17 cellular contexts compared by ENCODE assay signal in the genomic region with DNA sequence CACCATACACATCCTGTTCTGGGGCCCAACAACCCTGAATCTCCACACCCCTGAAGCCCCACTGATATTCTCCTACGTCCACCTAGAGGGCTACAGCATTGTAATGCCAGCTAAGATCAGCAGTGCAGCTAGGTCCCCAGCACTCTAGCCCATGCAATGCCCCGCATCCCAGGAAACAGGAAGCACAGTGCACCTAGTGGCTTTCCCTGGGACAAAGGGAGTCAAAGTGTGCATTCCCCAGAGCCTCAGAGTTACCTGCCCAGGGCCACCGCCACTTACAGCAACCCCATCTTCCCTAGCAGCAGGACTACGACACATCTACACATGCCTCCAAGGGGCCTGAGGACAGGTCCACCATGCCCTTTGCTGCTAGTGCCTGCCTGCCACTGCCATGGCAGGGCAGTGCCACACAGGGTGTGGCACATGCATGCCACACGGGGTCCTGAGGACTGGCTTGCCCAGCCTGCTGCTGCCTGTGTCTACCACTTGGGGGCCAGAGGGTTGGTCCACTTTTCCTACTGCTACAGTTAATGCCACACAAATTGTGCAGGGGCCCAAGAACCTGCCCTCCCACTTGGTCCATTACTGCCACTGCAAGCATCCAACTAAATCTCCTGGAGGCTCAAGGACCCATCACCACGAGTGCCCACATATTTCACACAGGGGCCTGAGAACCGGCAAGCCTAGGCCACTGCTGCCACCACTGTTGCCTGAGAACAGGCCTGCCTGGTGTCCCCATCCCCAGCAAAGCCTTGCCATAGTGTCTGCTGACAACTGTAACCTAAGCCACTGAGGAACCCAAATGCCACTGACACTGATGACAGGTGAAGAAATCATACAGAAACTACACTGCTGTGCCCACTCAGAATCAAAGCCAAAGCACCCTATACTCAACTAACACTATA. TPM values are rescaled to one million over a fixed set of nuclear protein-coding genes. Genes with fewer than 3 reads are reported as not detected.
A peak's percentile ranks its signal among the peaks of the same experiment; 100 is the strongest.
DNase-seq lines count a peak whose midpoint lies in the region; ATAC-seq and TF ChIP-seq lines count a peak whose summit lies in the region.
"Had no signal": no experiment of that assay in that cellular context is flagged by ENCODE, and none has a peak within 500 bp of the region (broad histone marks: within the 10 kb centered on the region; RNA-seq: fewer than 3 reads in every experiment).

No MANE protein-coding gene starts in this region.

- no peaks in the 10 kb centered on the region for H3K4me1 ChIP-seq in cardiac muscle cell (ENCODE audit: low read depth)
- H3K4me1 ChIP-seq in right atrium auricular region = no peaks in the 10 kb centered on the region
- no peaks in the 10 kb centered on the region for H3K4me1 ChIP-seq in upper lobe of right lung
- H3K4me1 ChIP-seq: Caco-2 had no signal

- no peak overlapping the region for H3K27ac ChIP-seq in cardiac muscle cell
- H3K27ac ChIP-seq in right atrium auricular region = no peak overlapping the region
- H3K27ac ChIP-seq in WERI-Rb-1 = no peak overlapping the region
- no peak overlapping the region for H3K27ac ChIP-seq in upper lobe of right lung
- H3K27ac ChIP-seq: KMS-11, thyroid gland had no signal

- TF ChIP-seq CTCF in cardiac muscle cell (IDR thresholded peaks at IDR 0.05; ENCODE audit: low read depth, low read length) (peak; percentile 26), right atrium auricular region (IDR thresholded peaks at IDR 0.05) (no peak), WERI-Rb-1 (IDR thresholded peaks at IDR 0.05; ENCODE audit: low read depth, low read length) (peak; percentile 62), fibroblast of villous mesenchyme (IDR thresholded peaks at IDR 0.05; ENCODE audit: insufficient read depth, low read depth, low read length) (peak; percentile 28), upper lobe of right lung (IDR thresholded peaks at IDR 0.05) (no peak)

- H3K9me3 Mint-ChIP-seq in T-cell = peaks cover 13 to 16% (median 14%) of the 10 kb centered on the region in 3 donors

- intact Hi-C loops in upper lobe of right lung (cut with DNase I) = no loop called here

- H3K36me3 Mint-ChIP-seq in T-cell = peaks cover 27% of the 10 kb centered on the region

- no peak overlapping the region for H3K27ac Mint-ChIP-seq in T-cell
- H3K27ac Mint-ChIP-seq: effector memory CD8-positive, alpha-beta T cell; T-helper 17 cell had no signal

- H3K4me3 ChIP-seq in cardiac muscle cell (no peak overlapping the region), right atrium auricular region (no peak overlapping the region), WERI-Rb-1 (ENCODE audit: low read depth, low read length) (no peak overlapping the region), fibroblast of villous mesenchyme (ENCODE audit: low read depth, low read length) (no peak overlapping the region), upper lobe of right lung (no peak overlapping the region)
- H3K4me3 ChIP-seq: thyroid gland had no signal

- no peak overlapping the region for H3K4me3 Mint-ChIP-seq in T-cell
- H3K4me3 Mint-ChIP-seq: effector memory CD8-positive, alpha-beta T cell; T-helper 17 cell had no signal

- H3K36me3 ChIP-seq in cardiac muscle cell (no peaks in the 10 kb centered on the region), right atrium auricular region (no peaks in the 10 kb centered on the region), WERI-Rb-1 (no peaks in the 10 kb centered on the region), upper lobe of right lung (no peaks in the 10 kb centered on the region)
- H3K36me3 ChIP-seq: thyroid gland had no signal

- no peaks in the 10 kb centered on the region for H3K27me3 Mint-ChIP-seq in T-cell
- H3K27me3 Mint-ChIP-seq: effector memory CD8-positive, alpha-beta T cell; T-helper 17 cell had no signal

- CTCF ChIA-PET in T-cell (lab: Charles Lee) = interaction anchor here in 1 of 2 donors (1.7 kb wide), 1 partner anchor 28 kb away, joined by 4 read pairs; no protein-coding TSS in a partner anchor

- peaks cover 10 to 23% (median 11%) of the 10 kb centered on the region in 3 donors for H3K4me1 Mint-ChIP-seq in T-cell

- ATAC-seq in upper lobe of right lung (peak; percentile 55), T-cell (replicated peaks in 1 of 4) (no peak)
- ATAC-seq: effector memory CD8-positive, alpha-beta T cell; T-helper 17 cell had no signal

- H3K9me3 ChIP-seq in cardiac muscle cell (ENCODE audit: low read depth) = no peaks in the 10 kb centered on the region
- peaks cover 0 to 31% of the 10 kb centered on the region in 2 donors for H3K9me3 ChIP-seq in right atrium auricular region
- peaks cover 3% of the 10 kb centered on the region for H3K9me3 ChIP-seq in WERI-Rb-1 (ENCODE audit: severe bottlenecking)
- H3K9me3 ChIP-seq in upper lobe of right lung = no peaks in the 10 kb centered on the region
- H3K9me3 ChIP-seq: thyroid gland had no signal

- POLR2A ChIA-PET in T-cell (lab: Charles Lee) = no interaction called here

- DNase-seq in cardiac muscle cell (ENCODE audit: low read depth in 1 of 2, low spot score in 1 of 2) (no peak), right atrium auricular region (ENCODE audit: low spot score) (no peak), WERI-Rb-1 (no peak), fibroblast of villous mesenchyme (ENCODE audit: low read depth) (no peak), upper lobe of right lung (no peak), T-cell (no peak)
- DNase-seq in stimulated activated naive CD4-positive, alpha-beta T cell treated with Interleukin-2 at 50 U/mL for 16 hours (lab: John Stamatoyannopoulos, UW) = no peak
- DNase-seq in stimulated activated CD4-positive, alpha-beta T cell treated with anti-CD3 and anti-CD28 coated beads, Interleukin-1b, Interleukin-23, amount 100 ng/mL, for 48 hours = no peak
- DNase-seq: activated CD4-positive, alpha-beta T cell treated with anti-CD3 and anti-CD28 coated beads, Interleukin-2, amount 50 U/mL, for 48 hours; Caco-2; effector memory CD8-positive, alpha-beta T cell; kidney; NCI-H526; T-helper 17 cell; thyroid gland had no signal

- H3K27me3 ChIP-seq in cardiac muscle cell = no peaks in the 10 kb centered on the region
- H3K27me3 ChIP-seq in right atrium auricular region = no peaks in the 10 kb centered on the region
- H3K27me3 ChIP-seq in WERI-Rb-1 (ENCODE audit: insufficient read depth, low read depth, severe bottlenecking) = no peaks in the 10 kb centered on the region
- no peaks in the 10 kb centered on the region for H3K27me3 ChIP-seq in upper lobe of right lung
- H3K27me3 ChIP-seq: thyroid gland had no signal

RNA-seq across cellular contexts. Expression of a gene that starts 23.7 kb away (rescaled TPM):
- total RNA-seq in cardiac muscle cell (0.11 and 0.12 TPM in 2 replicates), right atrium auricular region (1 to 10 TPM; 1.2 to 2.3 TPM), fibroblast of villous mesenchyme (2.3 and 3.0 TPM in 2 replicates), upper lobe of right lung (9.6 TPM), T-cell (1 to 10 TPM; 2.3 to 7.7 (median 3.2) TPM)
- 0.29 TPM in 1 of 2 replicates, not detected in the other for polyA plus RNA-seq in cardiac muscle cell
- total RNA-seq: Caco-2 had no signal

RNA-seq across cellular contexts. Expression of a gene that starts 28.3 kb away (rescaled TPM):
- total RNA-seq in cardiac muscle cell (0.07 and 0.30 TPM in 2 replicates), right atrium auricular region (1 to 10 TPM; 3.6 to 8.9 TPM), fibroblast of villous mesenchyme (0.32 and 0.86 TPM in 2 replicates), upper lobe of right lung (26.4 TPM), T-cell (10 to 100 TPM; 10.4 to 26.0 (median 18.0) TPM)
- polyA plus RNA-seq in cardiac muscle cell = 1.2 TPM in 1 of 2 replicates, not detected in the other
- total RNA-seq: Caco-2 had no signal

RNA-seq across cellular contexts. Expression of a gene that starts 34.7 kb away (rescaled TPM):
- total RNA-seq in cardiac muscle cell (39.9 and 46.8 TPM in 2 replicates), right atrium auricular region (10 to 100 TPM; 57.7 to 73.2 TPM), fibroblast of villous mesenchyme (426 and 471 TPM in 2 replicates), upper lobe of right lung (39.8 TPM), T-cell (under 1 TPM in 4 of 5 donors, not detected in 1; 0.35 to 0.79 (median 0.39) TPM)
- 32.2 and 33.1 TPM in 2 replicates for polyA plus RNA-seq in cardiac muscle cell

RNA-seq across cellular contexts. Expression of a gene that starts 50.1 kb away (rescaled TPM):
- total RNA-seq in cardiac muscle cell (not detected in 2 replicates), right atrium auricular region (under 1 TPM in 1 of 2 donors, not detected in 1; 0.08 TPM), fibroblast of villous mesenchyme (not detected in 2 replicates), upper lobe of right lung (0.78 TPM), T-cell (1 to 10 TPM in 2 of 5 donors, under 1 TPM in 3; 0.47 to 2.6 (median 0.96) TPM)
- polyA plus RNA-seq in cardiac muscle cell = 0.06 TPM in 1 of 2 replicates, not detected in the other
- total RNA-seq: Caco-2 had no signal
- polyA plus RNA-seq: AG04450 had no signal

Comparison
In these comparisons a context has a peak if more than half of its experiments do, and no peak if none do; other contexts are left out.
1. CTCF ChIP-seq: peak in cardiac muscle cell (single experiment), WERI-Rb-1 (single experiment) and fibroblast of villous mesenchyme (single experiment); none in right atrium auricular region (0 of 2) and upper lobe of right lung (single experiment).
2. RNA of a gene that starts 34.7 kb away (total RNA-seq): 426 to 471 TPM in fibroblast of villous mesenchyme, 57.7 to 73.2 TPM in right atrium auricular region, 39.9 to 46.8 TPM in cardiac muscle cell and 39.8 TPM in upper lobe of right lung (single experiment); 0.35 to 0.79 TPM in T-cell; every median in the first group is over 10 times any median in the second.